ENCODE assay signal across 8 cellular contexts in genomic region chr19:55405638-55406037, GRCh38.
A peak's percentile ranks its signal among the peaks of the same experiment; 100 is the strongest.
DNase-seq lines count a peak whose midpoint lies in the region; ATAC-seq and TF ChIP-seq lines count a peak whose summit lies in the region.
"Had no signal": no experiment of that assay in that cellular context is flagged by ENCODE, and none has a peak within 500 bp of the region (broad histone marks: within the 10 kb centered on the region; RNA-seq: fewer than 3 reads in every experiment).

No MANE protein-coding gene starts in this region.

- H3K27ac Mint-ChIP-seq in central memory CD8-positive, alpha-beta T cell (ENCODE audit: low read depth), result peak overlapping the region; percentile 96

- no peaks in the 10 kb centered on the region for H3K27me3 ChIP-seq in GM06990 (replicated peaks; ENCODE audit: control insufficient read depth, insufficient read depth, low read length)
- H3K27me3 ChIP-seq in MM.1S (replicated peaks; ENCODE audit: insufficient read depth, low read length), result no peaks in the 10 kb centered on the region
- H3K27me3 ChIP-seq in neuron (ENCODE audit: insufficient read depth, low read length), result no peaks in the 10 kb centered on the region
- H3K27me3 ChIP-seq: ovary had no signal

- peaks cover 26% of the 10 kb centered on the region for H3K4me1 Mint-ChIP-seq in central memory CD8-positive, alpha-beta T cell

- no peaks in the 10 kb centered on the region for H3K9me3 Mint-ChIP-seq in central memory CD8-positive, alpha-beta T cell

- H3K9me3 ChIP-seq in MM.1S (replicated peaks; ENCODE audit: insufficient read depth, low read length) (no peaks in the 10 kb centered on the region), neuron (ENCODE audit: low read length) (no peaks in the 10 kb centered on the region)
- H3K9me3 ChIP-seq: ovary had no signal

- peak overlapping the region; percentile 98 for H3K4me2 ChIP-seq in MM.1S (ENCODE audit: low read depth, low read length)

- TF ChIP-seq CTCF in GM06990 (IDR thresholded peaks at IDR 0.05; ENCODE audit: insufficient read depth, low read length, poor library complexity, severe bottlenecking) (no peak), MM.1S (IDR thresholded peaks at IDR 0.05; ENCODE audit: low read length) (no peak)

- no peak overlapping the region for H3K27ac ChIP-seq in MM.1S (ENCODE audit: low read length)
- H3K27ac ChIP-seq: ovary had no signal

- peaks cover 46% of the 10 kb centered on the region for H3K79me2 ChIP-seq in MM.1S (ENCODE audit: low read length)

- peaks cover 32% of the 10 kb centered on the region for H3K36me3 ChIP-seq in GM06990 (ENCODE audit: control insufficient read depth, insufficient read depth, low read length)
- H3K36me3 ChIP-seq in MM.1S (replicated peaks; ENCODE audit: insufficient read depth, low read length), result peaks cover 21% of the 10 kb centered on the region
- H3K36me3 ChIP-seq in neuron (ENCODE audit: insufficient read depth, low read length), result peaks cover 50% of the 10 kb centered on the region
- H3K36me3 ChIP-seq: ovary had no signal

- peaks cover 20% of the 10 kb centered on the region for H3K4me1 ChIP-seq in MM.1S (ENCODE audit: low read length)
- peaks cover 20% of the 10 kb centered on the region for H3K4me1 ChIP-seq in neuron (ENCODE audit: insufficient read depth, low read length)

- H3K27me3 Mint-ChIP-seq in central memory CD8-positive, alpha-beta T cell, result no peaks in the 10 kb centered on the region

- H3K9ac ChIP-seq in MM.1S (ENCODE audit: low read length), result no peak overlapping the region

- H2AFZ ChIP-seq in MM.1S (ENCODE audit: low read length) (no peak overlapping the region), neuron (ENCODE audit: low read depth, low read length) (no peak overlapping the region)

- H4K20me1 ChIP-seq in MM.1S (ENCODE audit: insufficient read depth, low read length), result peaks cover 20% of the 10 kb centered on the region

- H3K4me3 ChIP-seq in GM06990 (replicated peaks; ENCODE audit: low read depth, low read length) (peak overlapping the region; percentile 70), MM.1S (ENCODE audit: low read length) (peak overlapping the region; percentile 89), neuron (ENCODE audit: low read length) (peak overlapping the region; percentile 60)
- H3K4me3 ChIP-seq: ovary had no signal

- H3F3A ChIP-seq in MM.1S (ENCODE audit: insufficient read depth, low read length), result peaks cover 34% of the 10 kb centered on the region

- H3K4me3 Mint-ChIP-seq in central memory CD8-positive, alpha-beta T cell, result peak overlapping the region; percentile 82

- peaks cover 50% of the 10 kb centered on the region for H3K36me3 Mint-ChIP-seq in central memory CD8-positive, alpha-beta T cell (ENCODE audit: insufficient read depth)

- DNase-seq in GM06990 (ENCODE audit: extremely low read depth, insufficient read length), result no peak
- no peak for DNase-seq in MM.1S
- DNase-seq in central memory CD8-positive, alpha-beta T cell (ENCODE audit: low spot score in 2 of 2), result no peak
- DNase-seq in SW 1271 (lab: John Stamatoyannopoulos, UW), result no peak
- DNase-seq in COLO668 (lab: John Stamatoyannopoulos, UW; ENCODE audit: unreplicated experiment), result no peak
- DNase-seq: ovary had no signal

- H3K9me2 ChIP-seq in MM.1S (replicated peaks; ENCODE audit: insufficient read depth, low read length), result no peaks in the 10 kb centered on the region

- no peak for ATAC-seq in central memory CD8-positive, alpha-beta T cell (replicated peaks; ENCODE audit: extremely low read depth, poor library complexity, severe bottlenecking)
- no peak for ATAC-seq in GM19023 (IDR thresholded peaks at IDR 0.05; ENCODE audit: unreplicated experiment)
